In the genomic region with DNA sequence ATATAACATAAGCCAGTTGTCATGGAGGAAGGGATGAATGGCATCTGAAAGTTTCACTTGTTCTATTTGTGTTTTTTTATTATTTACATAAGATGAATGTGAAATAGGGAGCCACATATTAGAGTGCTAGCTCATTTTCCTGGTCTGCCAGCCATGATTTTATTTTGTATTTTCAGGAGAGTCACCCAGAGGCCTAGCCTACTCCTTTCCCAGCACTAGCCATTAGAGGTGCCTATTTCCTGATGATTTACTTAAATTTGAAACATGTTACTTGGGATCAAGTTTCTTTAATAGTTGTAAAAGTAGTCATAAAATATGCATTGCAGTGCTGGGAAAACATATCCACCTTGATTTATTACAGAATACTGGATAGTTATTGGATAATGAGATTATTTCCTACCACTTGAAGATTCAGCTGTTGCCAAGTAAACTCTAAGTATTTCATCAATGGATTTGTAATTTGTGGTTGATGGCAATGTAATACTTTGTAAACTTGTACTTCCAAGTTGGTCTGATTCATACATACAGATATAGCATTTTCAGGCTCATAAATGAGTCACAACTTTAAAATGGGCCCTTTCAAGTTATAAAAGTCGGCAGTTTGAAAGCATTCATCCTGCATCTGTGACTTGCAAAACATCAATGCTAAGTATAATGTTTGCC, we compare ENCODE assay signal across 11 cellular contexts. TPM values are rescaled to one million over a fixed set of nuclear protein-coding genes. Genes with fewer than 3 reads are reported as not detected.
DNase-seq lines count a peak whose midpoint lies in the region; ATAC-seq and TF ChIP-seq lines count a peak whose summit lies in the region.
"Had no signal": no experiment of that assay in that cellular context is flagged by ENCODE, and none has a peak within 500 bp of the region (broad histone marks: within the 10 kb centered on the region; RNA-seq: fewer than 3 reads in every experiment).

No MANE protein-coding gene starts in this region.

- intact Hi-C loops in esophagus muscularis mucosa (cut with DNase I) = no loop called here

- H3K36me3 ChIP-seq in RWPE2 (ENCODE audit: low read depth) (no peaks in the 10 kb centered on the region), Karpas-422 (ENCODE audit: insufficient read depth, low read length) (no peaks in the 10 kb centered on the region), esophagus muscularis mucosa (no peaks in the 10 kb centered on the region)
- H3K36me3 ChIP-seq: BLaER1 had no signal

- no peak overlapping the region for H3K9ac ChIP-seq in Karpas-422 (ENCODE audit: low read length)
- H3K9ac ChIP-seq: BLaER1 had no signal

- no peak overlapping the region for H2AFZ ChIP-seq in Karpas-422 (ENCODE audit: low read length)

- DNase-seq in AG08396 (ENCODE audit: low spot score) = peak; percentile 33
- no peak for DNase-seq in RWPE2 (ENCODE audit: low spot score)
- DNase-seq in fibroblast of the aortic adventitia (ENCODE audit: low read depth) = peak; percentile 4
- DNase-seq in Karpas-422 = no peak
- DNase-seq in DMS53 (lab: John Stamatoyannopoulos, UW) = no peak
- no peak for DNase-seq in esophagus muscularis mucosa (ENCODE audit: extremely low spot score)
- DNase-seq: activated T-cell treated with anti-CD3 and anti-CD28 coated beads, Interleukin-2, amount 50 U/mL, for 24 hours; OCI-M1 had no signal

- ATAC-seq in HG02885 (IDR thresholded peaks at IDR 0.05; ENCODE audit: poor library complexity, unreplicated experiment) (peak; percentile 64), RWPE2 (ENCODE audit: low read depth) (peak; percentile 86), GM19328 (IDR thresholded peaks at IDR 0.05; ENCODE audit: unreplicated experiment) (no peak)

- H4K20me1 ChIP-seq in Karpas-422 (ENCODE audit: insufficient read depth, low read depth, low read length) = 0 out of 2 replicates have a peak, but pooled peaks cover 3% of the 10 kb centered on the region
- H4K20me1 ChIP-seq: BLaER1 had no signal

- H3K4me3 ChIP-seq in RWPE2 (ENCODE audit: severe bottlenecking) = no peak overlapping the region
- no peak overlapping the region for H3K4me3 ChIP-seq in fibroblast of the aortic adventitia (ENCODE audit: low read depth, low read length)
- H3K4me3 ChIP-seq in Karpas-422 (ENCODE audit: low read length) = no peak overlapping the region
- no peak overlapping the region for H3K4me3 ChIP-seq in esophagus muscularis mucosa
- H3K4me3 ChIP-seq: BLaER1 had no signal

- H3K27me3 ChIP-seq in RWPE2 (ENCODE audit: insufficient read depth, poor library complexity, severe bottlenecking) (no peaks in the 10 kb centered on the region), Karpas-422 (ENCODE audit: low read length) (no peaks in the 10 kb centered on the region), esophagus muscularis mucosa (no peaks in the 10 kb centered on the region)
- H3K27me3 ChIP-seq: BLaER1 had no signal

- no peak for TF ChIP-seq CTCF in RWPE2 (IDR thresholded peaks at IDR 0.05; ENCODE audit: poor library complexity, severe bottlenecking)
- no peak for TF ChIP-seq CTCF in fibroblast of the aortic adventitia (IDR thresholded peaks at IDR 0.05; ENCODE audit: insufficient read depth, low read length)
- TF ChIP-seq CTCF in esophagus muscularis mucosa (IDR thresholded peaks at IDR 0.05) = no peak

- peaks cover 18% of the 10 kb centered on the region for H3K4me1 ChIP-seq in RWPE2 (ENCODE audit: insufficient read depth, poor library complexity, severe bottlenecking)
- no peaks in the 10 kb centered on the region for H3K4me1 ChIP-seq in Karpas-422 (ENCODE audit: low read length)
- no peaks in the 10 kb centered on the region for H3K4me1 ChIP-seq in esophagus muscularis mucosa

- H3K9me2 ChIP-seq in Karpas-422 (replicated peaks; ENCODE audit: insufficient read depth, low read length) = no peaks in the 10 kb centered on the region

- 46% methylated on average over 1 of the region's 1 CpG for WGBS in esophagus muscularis mucosa

- peak overlapping the region; percentile 32 for H3K27ac ChIP-seq in RWPE2 (ENCODE audit: poor library complexity, severe bottlenecking)
- H3K27ac ChIP-seq in Karpas-422 (ENCODE audit: low read length) = no peak overlapping the region
- no peak overlapping the region for H3K27ac ChIP-seq in esophagus muscularis mucosa (replicated peaks in 1 of 4)
- H3K27ac ChIP-seq: BLaER1 had no signal

- no peaks in the 10 kb centered on the region for H3K79me2 ChIP-seq in Karpas-422 (ENCODE audit: low read length)

- H3K4me2 ChIP-seq in Karpas-422 (ENCODE audit: low read depth, low read length, poor library complexity, severe bottlenecking) = no peak overlapping the region
- H3K4me2 ChIP-seq: BLaER1 had no signal

- TF ChIP-seq EP300 in esophagus muscularis mucosa (IDR thresholded peaks at IDR 0.05) = no peak

- no peak for TF ChIP-seq POLR2A in esophagus muscularis mucosa (IDR thresholded peaks at IDR 0.05; ENCODE audit: low read depth)

- no peaks in the 10 kb centered on the region for H3K9me3 ChIP-seq in RWPE2 (ENCODE audit: severe bottlenecking)
- H3K9me3 ChIP-seq in Karpas-422 (ENCODE audit: low read length) = no peaks in the 10 kb centered on the region
- H3K9me3 ChIP-seq in esophagus muscularis mucosa = no peaks in the 10 kb centered on the region
- H3K9me3 ChIP-seq: BLaER1 had no signal

RNA-seq across cellular contexts. Expression of a gene that starts 50.8 kb away (rescaled TPM):
- total RNA-seq in fibroblast of the aortic adventitia (ENCODE audit: low replicate concordance) (not detected in 2 replicates), esophagus muscularis mucosa (10 to 100 TPM in 1 of 4 donors, 1 to 10 TPM in 3; 6.5 to 10.2 (median 8.6) TPM)
- total RNA-seq in Karpas-422 (2014; rRNA removed; shearing (Covaris generic); ENCODE audit: low replicate concordance) = not detected in 2 replicates

Comparison
In these comparisons a context has a peak if more than half of its experiments do, and no peak if none do; other contexts are left out.
1. DNase-seq: peak in AG08396 (single experiment) and fibroblast of the aortic adventitia (single experiment); none in RWPE2 (single experiment), Karpas-422 (single experiment), DMS53 (single experiment) and esophagus muscularis mucosa (single experiment).